In the genomic region with DNA sequence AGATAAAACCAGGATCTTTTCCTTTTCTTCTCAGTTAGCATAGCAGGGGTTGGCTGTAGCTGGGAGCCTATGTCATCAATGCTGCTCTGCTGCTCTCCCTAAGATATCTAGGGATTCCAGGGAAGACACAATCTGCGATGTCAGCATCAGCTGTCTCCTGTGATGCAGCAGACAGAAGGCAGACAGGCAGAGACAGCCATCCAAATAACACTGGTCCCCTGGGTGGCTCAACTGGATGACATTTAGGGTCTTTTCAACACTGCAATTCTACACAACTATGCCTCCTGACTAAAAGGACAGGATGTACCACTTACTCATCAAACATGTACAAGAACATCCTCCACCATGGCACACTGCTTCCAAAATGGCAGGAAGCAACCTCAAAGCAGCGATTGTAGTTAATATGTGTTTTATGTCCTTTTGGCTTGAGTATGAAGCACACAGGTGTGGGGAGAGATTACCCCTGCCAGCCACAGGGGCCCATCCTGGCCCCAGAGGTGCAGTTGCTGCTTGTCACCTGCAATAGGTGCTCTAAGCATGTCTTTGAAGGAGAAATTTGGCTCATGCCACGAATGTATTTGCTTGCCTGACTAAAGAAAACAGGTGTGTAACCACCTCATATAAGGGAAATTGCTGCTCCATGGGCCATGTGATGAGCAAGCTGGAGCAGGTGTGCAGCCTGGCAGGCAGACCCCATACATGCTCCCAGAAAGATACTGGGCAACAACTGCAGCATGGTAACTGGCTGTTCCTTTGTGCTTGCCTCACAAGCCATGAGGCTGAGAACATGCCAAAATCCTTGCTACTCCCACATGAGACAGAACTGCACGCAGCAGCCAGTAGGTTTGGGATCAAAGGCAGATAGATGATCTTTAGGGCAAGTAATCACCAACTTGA, we compare ENCODE assay signal across 16 cellular contexts.
A peak's percentile ranks its signal among the peaks of the same experiment; 100 is the strongest.
DNase-seq lines count a peak whose midpoint lies in the region; ATAC-seq, FAIRE-seq and TF ChIP-seq lines count a peak whose summit lies in the region.
"Had no signal": no experiment of that assay in that cellular context is flagged by ENCODE, and none has a peak within 500 bp of the region (broad histone marks: within the 10 kb centered on the region; RNA-seq: fewer than 3 reads in every experiment).

No MANE protein-coding gene starts in this region.

- H3K27ac ChIP-seq in C4-2B (peak overlapping the region; percentile 70), keratinocyte (ENCODE audit: control insufficient read depth, insufficient read depth, low read length) (no peak overlapping the region)
- H3K27ac ChIP-seq: BLaER1 had no signal

- dilution Hi-C loops in keratinocyte (cut with MboI; ENCODE audit: extremely low pct_ligation_motif_present, low sequenced_read_pairs): no loop called here

- peak; percentile 100 for DNase-seq in LNCaP clone FGC (ENCODE audit: low read depth)
- peak; percentile 88 for DNase-seq in SHP77 (lab: John Stamatoyannopoulos, UW)
- no peak for DNase-seq in keratinocyte (ENCODE audit: low read depth, low spot score)
- DNase-seq in amniotic stem cell (lab: John Stamatoyannopoulos, UW): no peak
- DNase-seq: activated naive CD4-positive, alpha-beta T cell treated with anti-CD3 and anti-CD28 coated beads for 36 hours; cerebellar nuclear complex; erythroblast; GDM1; KBM-7; stimulated activated naive CD8-positive, alpha-beta T cell treated with anti-CD3 and anti-CD28 coated beads, Interleukin-15, Interleukin-2, amounts not matched to agents 100 U/mL and 50 U/mL, for 24 hours had no signal

- TF ChIP-seq CTCF in C4-2B (conservative IDR thresholded peaks at IDR 0.05): peak; percentile 83
- peak; percentile 43 for TF ChIP-seq CTCF in LNCaP clone FGC (IDR thresholded peaks at IDR 0.05; ENCODE audit: control insufficient read depth, extremely low read depth, insufficient read depth)
- peak; percentile 29 to 53 (median 51) for TF ChIP-seq CTCF in keratinocyte (optimal IDR thresholded peaks at IDR 0.05 in 1 of 3, IDR thresholded peaks at IDR 0.05 in 1 of 3, conservative IDR thresholded peaks at IDR 0.05 in 1 of 3; ENCODE audit: extremely low read depth in 1 of 3, insufficient read depth in 2 of 3, low read length in 3 of 3)

- ATAC-seq in HG02885 (IDR thresholded peaks at IDR 0.05; ENCODE audit: poor library complexity, unreplicated experiment): no peak
- ATAC-seq in GM18517 (IDR thresholded peaks at IDR 0.05; ENCODE audit: unreplicated experiment): no peak
- no peak for ATAC-seq in GM19351 (IDR thresholded peaks at IDR 0.05; ENCODE audit: unreplicated experiment)
- ATAC-seq: stimulated activated naive CD8-positive, alpha-beta T cell treated with anti-CD3 and anti-CD28 coated beads, Interleukin-15, Interleukin-2, amounts not matched to agents 100 U/mL and 50 U/mL, for 24 hours had no signal

- no peaks in the 10 kb centered on the region for H3K36me3 ChIP-seq in keratinocyte (ENCODE audit: control insufficient read depth in 2 of 2, extremely low read depth in 1 of 2, insufficient read depth in 2 of 2, low read length in 2 of 2)
- H3K36me3 ChIP-seq: BLaER1 had no signal

- no peaks in the 10 kb centered on the region for H3K27me3 ChIP-seq in keratinocyte (ENCODE audit: control insufficient read depth, extremely low read depth, insufficient read depth, low read length)
- H3K27me3 ChIP-seq: BLaER1 had no signal

- peak; percentile 32 for FAIRE-seq in keratinocyte (lab: Jason Lieb, UNC)
- FAIRE-seq: GM18507 had no signal

- H4K20me1 ChIP-seq in keratinocyte (ENCODE audit: control insufficient read depth, extremely low read depth, insufficient read depth, low read length): no peaks in the 10 kb centered on the region
- H4K20me1 ChIP-seq: BLaER1 had no signal

- H3K79me2 ChIP-seq in keratinocyte (ENCODE audit: control insufficient read depth, insufficient read depth, low read length): no peaks in the 10 kb centered on the region

- no peaks in the 10 kb centered on the region for H3K9me3 ChIP-seq in keratinocyte (ENCODE audit: control insufficient read depth, low read depth, low read length)
- H3K9me3 ChIP-seq: BLaER1 had no signal

- H3K9me1 ChIP-seq in keratinocyte (ENCODE audit: control insufficient read depth, extremely low read depth, insufficient read depth, low read length): no peaks in the 10 kb centered on the region

- no peak overlapping the region for H3K9ac ChIP-seq in keratinocyte (ENCODE audit: control insufficient read depth, extremely low read depth, insufficient read depth, low read length)
- H3K9ac ChIP-seq: BLaER1 had no signal

- no peak overlapping the region for H2AFZ ChIP-seq in keratinocyte (ENCODE audit: control insufficient read depth, low read length)

- no peaks in the 10 kb centered on the region for H3K4me1 ChIP-seq in keratinocyte (ENCODE audit: control insufficient read depth, extremely low read depth, insufficient read depth, low read length)

- no peak overlapping the region for H3K4me2 ChIP-seq in keratinocyte (ENCODE audit: control insufficient read depth, extremely low read depth, insufficient read depth, low read depth, low read length)
- H3K4me2 ChIP-seq: BLaER1 had no signal

- H3K4me3 ChIP-seq in LNCaP clone FGC (ENCODE audit: low read depth, low read length) (peak overlapping the region; percentile 20; the same call in 1 of the 2 replicates), keratinocyte (ENCODE audit: control insufficient read depth in 2 of 3, extremely low read depth in 1 of 3, insufficient read depth in 2 of 3, low read depth in 1 of 3, low read length in 3 of 3) (no peak overlapping the region)
- H3K4me3 ChIP-seq: BLaER1 had no signal

Comparison
In these comparisons a context has a peak if more than half of its experiments do, and no peak if none do; other contexts are left out.
1. DNase-seq: peak in LNCaP clone FGC (single experiment) and SHP77 (2 of 2); none in keratinocyte (single experiment) and amniotic stem cell (single experiment).
2. Peak in every context shown above with its lines, with median percentiles within 50 percentile points of each other: CTCF ChIP-seq.